ENCODE assay signal across 9 cellular contexts in the genomic region with DNA sequence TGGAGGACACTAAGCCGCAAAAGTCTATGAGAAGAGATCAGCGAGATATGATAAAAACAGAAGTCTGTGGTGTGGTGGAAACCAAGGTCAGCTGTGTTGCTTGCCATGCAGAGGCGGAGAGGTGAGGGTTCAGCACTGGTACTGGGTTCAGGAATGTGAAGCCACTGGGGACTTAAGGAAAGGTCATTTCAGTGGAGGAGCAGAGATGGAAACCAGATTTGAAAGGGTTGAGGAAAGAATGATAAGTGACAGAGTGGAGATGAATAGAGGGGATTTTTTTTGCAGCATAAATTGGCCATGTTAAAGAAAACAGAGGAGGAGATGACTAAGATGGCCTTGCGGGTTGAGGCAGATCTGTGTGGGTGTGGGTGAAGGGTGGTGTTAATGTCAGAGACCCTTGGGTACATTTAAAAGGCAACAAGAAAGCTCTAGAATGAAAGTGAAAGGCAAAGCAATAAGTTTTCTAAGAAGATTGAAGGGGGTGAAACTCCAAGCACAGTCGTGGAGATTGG.
DNase-seq lines count a peak whose midpoint lies in the region; ATAC-seq lines count a peak whose summit lies in the region.
"Had no signal": no experiment of that assay in that cellular context is flagged by ENCODE, and none has a peak within 500 bp of the region (broad histone marks: within the 10 kb centered on the region; RNA-seq: fewer than 3 reads in every experiment).

No MANE protein-coding gene starts in this region.

- peaks cover 14% of the 10 kb centered on the region for H3K4me1 Mint-ChIP-seq in activated CD4-positive, alpha-beta T cell treated with anti-CD3 and anti-CD28 coated beads for 36 hours

- DNase-seq in activated CD4-positive, alpha-beta T cell treated with anti-CD3 and anti-CD28 coated beads for 36 hours = peak; percentile 54
- DNase-seq in activated CD4-positive, alpha-beta T cell treated with anti-CD3 and anti-CD28 coated beads, Interleukin-2, amount 50 U/mL, for 4 hours = no peak
- DNase-seq in stimulated activated CD8-positive, alpha-beta memory T cell treated with anti-CD3 and anti-CD28 coated beads, Interleukin-15, amount 100 ng/mL, for 48 hours (ENCODE audit: low read depth in 2 of 2) = peak; percentile 26 to 41
- DNase-seq in DMS 273 (lab: John Stamatoyannopoulos, UW; ENCODE audit: unreplicated experiment) = no peak
- no peak for DNase-seq in mesenteric fat pad (ENCODE audit: low spot score)
- no peak for DNase-seq in CD1c-positive myeloid dendritic cell (ENCODE audit: extremely low spot score)
- DNase-seq: 8988T had no signal

- POLR2A ChIA-PET in activated CD4-positive, alpha-beta T cell treated with anti-CD3 and anti-CD28 coated beads for 36 hours (lab: Charles Lee) = no interaction called here

- peak; percentile 82 for ATAC-seq in activated CD4-positive, alpha-beta T cell treated with anti-CD3 and anti-CD28 coated beads for 36 hours
- peak; percentile 68 for ATAC-seq in GM21723 (IDR thresholded peaks at IDR 0.05; ENCODE audit: unreplicated experiment)
- ATAC-seq in HG03575 (IDR thresholded peaks at IDR 0.05; ENCODE audit: extremely low read depth, insufficient number of reproducible peaks, low FRiP score, unreplicated experiment) = peak; percentile 65

- H3K36me3 Mint-ChIP-seq in activated CD4-positive, alpha-beta T cell treated with anti-CD3 and anti-CD28 coated beads for 36 hours (ENCODE audit: low read depth) = no peaks in the 10 kb centered on the region

- H3K27me3 Mint-ChIP-seq in activated CD4-positive, alpha-beta T cell treated with anti-CD3 and anti-CD28 coated beads for 36 hours = peaks cover 13% of the 10 kb centered on the region

- no peaks in the 10 kb centered on the region for H3K9me3 Mint-ChIP-seq in activated CD4-positive, alpha-beta T cell treated with anti-CD3 and anti-CD28 coated beads for 36 hours (ENCODE audit: low read depth)

- CTCF ChIA-PET in activated CD4-positive, alpha-beta T cell treated with anti-CD3 and anti-CD28 coated beads for 36 hours (lab: Charles Lee) = no interaction called here

- no peak overlapping the region for H3K4me3 Mint-ChIP-seq in activated CD4-positive, alpha-beta T cell treated with anti-CD3 and anti-CD28 coated beads for 36 hours

- intact Hi-C loops in activated CD4-positive, alpha-beta T cell treated with anti-CD3 and anti-CD28 coated beads for 36 hours (cut with DNase I, micrococcal nuclease) = loop anchor here in 1 of 2 experiments (1.0 kb wide), 1 partner anchor 9 kb away; no protein-coding TSS in a partner anchor

- H3K27ac Mint-ChIP-seq in activated CD4-positive, alpha-beta T cell treated with anti-CD3 and anti-CD28 coated beads for 36 hours = no peak overlapping the region

Comparison
In these comparisons a context has a peak if more than half of its experiments do, and no peak if none do; other contexts are left out.
1. DNase-seq: peak in activated CD4-positive, alpha-beta T cell treated with anti-CD3 and anti-CD28 coated beads for 36 hours (single experiment) and stimulated activated CD8-positive, alpha-beta memory T cell treated with anti-CD3 and anti-CD28 coated beads, Interleukin-15, amount 100 ng/mL, for 48 hours (2 of 2); none in activated CD4-positive, alpha-beta T cell treated with anti-CD3 and anti-CD28 coated beads, Interleukin-2, amount 50 U/mL, for 4 hours (0 of 2), DMS 273 (single experiment), mesenteric fat pad (single experiment) and CD1c-positive myeloid dendritic cell (single experiment).
2. Peak in every context shown above with its lines, with median percentiles within 50 percentile points of each other: ATAC-seq.